ENCODE assay signal across 9 cellular contexts in genomic region chr10:61970182-61971015, GRCh38.
DNase-seq lines count a peak whose midpoint lies in the region; ATAC-seq and TF ChIP-seq lines count a peak whose summit lies in the region.
"Had no signal": no experiment of that assay in that cellular context is flagged by ENCODE, and none has a peak within 500 bp of the region (broad histone marks: within the 10 kb centered on the region; RNA-seq: fewer than 3 reads in every experiment).

No MANE protein-coding gene starts in this region.

- peaks cover 17% of the 10 kb centered on the region for H4K20me1 ChIP-seq in smooth muscle cell (ENCODE audit: low read depth)

- H3K79me2 ChIP-seq in smooth muscle cell (ENCODE audit: low read depth) = peaks cover 67% of the 10 kb centered on the region

- TF ChIP-seq CTCF in VCaP (conservative IDR thresholded peaks at IDR 0.05) = no peak
- TF ChIP-seq CTCF in gastroesophageal sphincter (IDR thresholded peaks at IDR 0.05) = no peak
- TF ChIP-seq CTCF in smooth muscle cell (IDR thresholded peaks at IDR 0.05; ENCODE audit: borderline replicate concordance, insufficient read depth, poor library complexity, severe bottlenecking) = no peak

- H3K4me2 ChIP-seq in smooth muscle cell = peak overlapping the region; percentile 49

- in situ Hi-C loops in KBM-7 (cut with MboI; ENCODE audit: low pct_unique_long_range_greater_than_20kb, low sequenced_read_pairs) = no loop called here

- H3K4me3 ChIP-seq in gastroesophageal sphincter = no peak overlapping the region
- H3K4me3 ChIP-seq in smooth muscle cell = no peak overlapping the region

- H3K9me3 ChIP-seq in gastroesophageal sphincter (no peaks in the 10 kb centered on the region), smooth muscle cell (replicated peaks; ENCODE audit: low read depth) (no peaks in the 10 kb centered on the region)

- H3K36me3 ChIP-seq in gastroesophageal sphincter = no peaks in the 10 kb centered on the region
- no peaks in the 10 kb centered on the region for H3K36me3 ChIP-seq in smooth muscle cell (ENCODE audit: low read depth)

- no peak for ATAC-seq in gastroesophageal sphincter
- ATAC-seq: left ventricle myocardium superior had no signal

- H3K27me3 ChIP-seq in gastroesophageal sphincter (no peaks in the 10 kb centered on the region), smooth muscle cell (ENCODE audit: low read depth) (no peaks in the 10 kb centered on the region)

- peak; percentile 16 for DNase-seq in HCEC 1CT
- DNase-seq in smooth muscle cell (lab: John Stamatoyannopoulos, UW; ENCODE audit: unreplicated experiment) = no peak
- no peak for DNase-seq in KBM-7
- no peak for DNase-seq in ureter (ENCODE audit: low spot score)
- DNase-seq in SIG-M5 (lab: John Stamatoyannopoulos, UW) = no peak
- DNase-seq: left ventricle myocardium superior, NCI-H1092 treated with DMSO at 0.1 percent for 48 hours had no signal

- H3K9ac ChIP-seq in smooth muscle cell (ENCODE audit: low read depth) = peak overlapping the region; percentile 17

- WGBS in gastroesophageal sphincter (ENCODE audit: low coverage in 1 of 2), 2 donors = 40 to 53% methylated on average over 6 of the region's 6 CpGs
- WGBS in smooth muscle cell (ENCODE audit: low lambda C conversion rate) = 74% methylated on average over 6 of the region's 6 CpGs

- no peak for TF ChIP-seq EP300 in gastroesophageal sphincter (IDR thresholded peaks at IDR 0.05)

- H3K4me1 ChIP-seq in gastroesophageal sphincter (peaks cover 23 to 58% (median 26%) of the 10 kb centered on the region in 3 donors), smooth muscle cell (ENCODE audit: low read depth) (peaks cover 23% of the 10 kb centered on the region)

- TF ChIP-seq POLR2A in gastroesophageal sphincter (IDR thresholded peaks at IDR 0.05) = no peak

- H2AFZ ChIP-seq in smooth muscle cell (ENCODE audit: low read depth) = no peak overlapping the region

- peaks cover 19% of the 10 kb centered on the region for H3F3A ChIP-seq in smooth muscle cell (ENCODE audit: low read depth)

- 0 out of 2 replicates have a peak overlapping the region, but pooled peaks have one; percentile 14 for H3K27ac ChIP-seq in VCaP
- peak overlapping the region in 3 of 4 donors; percentile 29 to 60 (median 29) for H3K27ac ChIP-seq in gastroesophageal sphincter
- H3K27ac ChIP-seq in smooth muscle cell (ENCODE audit: low read depth) = peak overlapping the region; percentile 61
